In the genomic region with DNA sequence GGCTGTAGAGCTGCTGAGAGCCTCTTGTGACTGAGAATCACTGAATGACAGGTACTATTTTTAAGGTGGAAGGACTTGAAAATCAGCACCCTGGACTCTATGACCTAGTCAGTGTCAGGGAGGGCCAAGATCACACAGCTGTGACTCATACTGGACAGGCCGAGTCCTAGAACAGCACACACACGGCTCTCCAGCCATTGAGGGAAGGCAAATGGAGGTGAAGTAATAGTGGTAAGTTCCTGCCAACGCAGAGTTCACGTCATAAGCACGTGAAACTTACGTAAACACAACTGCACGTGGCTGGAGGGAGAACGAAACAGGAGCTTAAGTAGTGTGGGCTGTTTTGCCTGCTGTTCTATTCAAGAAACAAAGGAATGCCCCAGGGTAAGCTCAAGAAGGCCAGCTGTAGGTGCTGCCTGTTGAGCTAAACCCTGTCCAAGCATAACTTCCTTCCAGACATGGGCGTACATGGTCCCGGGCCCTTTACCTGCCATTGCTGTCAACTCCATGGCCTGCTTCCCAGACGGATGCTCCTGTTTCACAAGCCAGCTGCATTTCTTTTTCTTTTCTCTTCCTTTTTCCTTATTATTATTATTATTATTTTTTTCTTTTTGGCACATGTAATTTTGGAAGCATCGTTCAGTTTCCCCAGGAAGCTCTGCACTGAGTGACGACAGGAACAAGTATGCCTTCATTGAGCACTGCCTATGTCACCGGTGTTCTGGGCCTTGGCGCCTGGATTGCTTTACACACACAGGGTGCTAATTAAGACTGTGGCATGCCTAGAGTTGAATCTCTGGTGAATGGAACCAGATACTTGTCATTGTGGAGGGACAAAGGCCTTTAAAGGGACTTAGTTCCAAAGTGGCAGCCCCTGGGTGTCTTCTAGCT, we compare ENCODE assay signal across 1 cellular context.
TF ChIP-seq lines count a peak whose summit lies in the region.

No MANE protein-coding gene starts in this region.

TF ChIP-seq in WTC11, 78 proteins besides CTCF, POLR2A, EP300 and RAD21 (continued from another document):
- TF ChIP-seq RELA (CRISPR knock-in tag; IDR thresholded peaks at IDR 0.05; ENCODE audit: borderline replicate concordance) = no peak
- TF ChIP-seq, protein P1, sequence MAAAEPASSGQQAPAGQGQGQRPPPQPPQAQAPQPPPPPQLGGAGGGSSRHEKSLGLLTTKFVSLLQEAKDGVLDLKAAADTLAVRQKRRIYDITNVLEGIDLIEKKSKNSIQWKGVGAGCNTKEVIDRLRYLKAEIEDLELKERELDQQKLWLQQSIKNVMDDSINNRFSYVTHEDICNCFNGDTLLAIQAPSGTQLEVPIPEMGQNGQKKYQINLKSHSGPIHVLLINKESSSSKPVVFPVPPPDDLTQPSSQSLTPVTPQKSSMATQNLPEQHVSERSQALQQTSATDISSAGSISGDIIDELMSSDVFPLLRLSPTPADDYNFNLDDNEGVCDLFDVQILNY (CRISPR knock-in tag; IDR thresholded peaks at IDR 0.05) = no peak
TF ChIP-seq in WTC11: peak in this region for 0.
